Comparison of ENCODE assay signal across 8 cellular contexts in the genomic region with DNA sequence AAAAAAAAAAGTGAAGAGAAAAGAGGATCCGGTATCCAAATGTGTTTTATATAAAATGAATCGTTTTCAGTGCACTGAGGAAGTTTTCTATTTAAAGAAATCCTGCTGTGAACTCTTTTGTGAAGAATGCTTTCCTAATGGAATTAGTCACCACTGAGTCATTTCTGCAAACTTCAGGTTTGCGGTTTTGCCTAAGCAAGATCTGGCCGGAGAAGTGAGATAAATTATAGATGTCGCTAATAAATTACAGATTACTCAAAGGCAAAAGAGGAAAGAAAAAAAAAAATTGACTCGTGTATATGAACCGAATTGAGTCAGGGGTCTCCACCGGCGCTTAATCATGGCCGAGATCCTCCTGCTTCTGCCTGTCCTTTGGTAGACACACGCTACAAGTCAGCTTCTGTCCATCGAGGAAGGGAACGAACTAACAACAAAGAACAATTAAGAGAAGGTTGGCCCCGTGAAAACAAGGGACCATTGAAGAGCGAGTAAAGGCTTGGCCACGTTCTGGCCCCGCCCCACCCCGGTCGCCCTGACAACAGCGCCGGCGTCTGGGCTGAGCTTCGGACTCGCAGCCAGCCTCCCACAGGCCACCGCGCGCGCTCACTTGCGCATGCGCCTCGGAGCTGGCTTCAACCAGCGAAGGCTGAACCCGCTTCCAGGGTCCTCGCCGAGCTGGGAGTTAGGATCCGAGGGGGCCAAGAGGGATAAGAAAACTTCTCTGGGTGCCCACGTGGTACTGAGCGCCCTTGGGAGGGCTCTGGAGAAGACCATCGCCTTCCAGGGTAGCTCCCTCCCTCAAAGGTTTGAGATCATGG. TPM values are rescaled to one million over a fixed set of nuclear protein-coding genes. Genes with fewer than 3 reads are reported as not detected.
DNase-seq lines count a peak whose midpoint lies in the region; ATAC-seq and TF ChIP-seq lines count a peak whose summit lies in the region.

No MANE protein-coding gene starts in this region.

- no peak overlapping the region for H2BK120ac ChIP-seq in neuronal stem cell (ENCODE audit: low read depth, low read length)

- peak overlapping the region; percentile 90 for H3K27ac Mint-ChIP-seq in activated naive CD4-positive, alpha-beta T cell treated with anti-CD3 and anti-CD28 coated beads, Interleukin-2, amount 10 ng/mL, durations not matched to agents 7 days and 5 days

- peaks cover 2% of the 10 kb centered on the region for H3K36me3 Mint-ChIP-seq in activated naive CD4-positive, alpha-beta T cell treated with anti-CD3 and anti-CD28 coated beads, Interleukin-2, amount 10 ng/mL, durations not matched to agents 7 days and 5 days

- H3K9ac ChIP-seq in neuronal stem cell (ENCODE audit: low read depth, low read length, poor library complexity): peak overlapping the region; percentile 94
- peak overlapping the region; percentile 77 to 97 (median 91) for H3K9ac ChIP-seq in subcutaneous abdominal adipose tissue (ENCODE audit: low read length in 5 of 5)

- H3K27ac ChIP-seq in HEK293 (ENCODE audit: extremely low read depth, low read depth, low read length): peak overlapping the region; percentile 46
- H3K27ac ChIP-seq in SJSA1: peak overlapping the region; percentile 95
- H3K27ac ChIP-seq in gastroesophageal sphincter: peak overlapping the region; percentile 75 to 90 (median 86)
- peak overlapping the region; percentile 85 for H3K27ac ChIP-seq in neuronal stem cell (replicated peaks; ENCODE audit: low read length)
- H3K27ac ChIP-seq in subcutaneous abdominal adipose tissue (ENCODE audit: low read depth, low read length): peak overlapping the region; percentile 85

- H3K4ac ChIP-seq in neuronal stem cell (ENCODE audit: low read length): no peak overlapping the region

- no peaks in the 10 kb centered on the region for H3K9me3 Mint-ChIP-seq in activated naive CD4-positive, alpha-beta T cell treated with anti-CD3 and anti-CD28 coated beads, Interleukin-2, amount 10 ng/mL, durations not matched to agents 7 days and 5 days

- no peak overlapping the region for H2BK5ac ChIP-seq in neuronal stem cell (ENCODE audit: low read length)

- no peaks in the 10 kb centered on the region for H3K9me3 ChIP-seq in HEK293 (ENCODE audit: control insufficient read depth, insufficient read depth, low read depth, low read length)
- H3K9me3 ChIP-seq in SJSA1 (replicated peaks): no peaks in the 10 kb centered on the region
- no peaks in the 10 kb centered on the region for H3K9me3 ChIP-seq in gastroesophageal sphincter
- no peaks in the 10 kb centered on the region for H3K9me3 ChIP-seq in neuronal stem cell (replicated peaks in 1 of 2; ENCODE audit: control insufficient read depth in 2 of 2, insufficient read depth in 1 of 2, low read depth in 1 of 2, low read length in 2 of 2)
- H3K9me3 ChIP-seq in subcutaneous abdominal adipose tissue (ENCODE audit: control insufficient read depth in 5 of 5, low read length in 5 of 5): no peaks in the 10 kb centered on the region

- H3K4me3 Mint-ChIP-seq in activated naive CD4-positive, alpha-beta T cell treated with anti-CD3 and anti-CD28 coated beads, Interleukin-2, amount 10 ng/mL, durations not matched to agents 7 days and 5 days: peak overlapping the region; percentile 79

- TF ChIP-seq POLR2A in gastroesophageal sphincter (IDR thresholded peaks at IDR 0.05): peak; percentile 37 to 49

- H3K79me1 ChIP-seq in neuronal stem cell (ENCODE audit: low read depth, low read length): no peaks in the 10 kb centered on the region

- H3K27me3 ChIP-seq in SJSA1 (replicated peaks) (no peaks in the 10 kb centered on the region), gastroesophageal sphincter (no peaks in the 10 kb centered on the region), neuronal stem cell (ENCODE audit: control insufficient read depth in 3 of 3, insufficient read depth in 3 of 3, low read depth in 1 of 3, low read length in 3 of 3) (no peaks in the 10 kb centered on the region), subcutaneous abdominal adipose tissue (ENCODE audit: control insufficient read depth in 5 of 5, insufficient read depth in 4 of 5, low read length in 5 of 5) (no peaks in the 10 kb centered on the region)

- no peak overlapping the region for H2BK12ac ChIP-seq in neuronal stem cell (ENCODE audit: low read length)

- no peak overlapping the region for H2AK5ac ChIP-seq in neuronal stem cell (ENCODE audit: low read depth, low read length)

- H2BK15ac ChIP-seq in neuronal stem cell (ENCODE audit: low read length): no peak overlapping the region

- H3K27me3 Mint-ChIP-seq in activated naive CD4-positive, alpha-beta T cell treated with anti-CD3 and anti-CD28 coated beads, Interleukin-2, amount 10 ng/mL, durations not matched to agents 7 days and 5 days: no peaks in the 10 kb centered on the region

- ATAC-seq in gastroesophageal sphincter: peak; percentile 100

- no peak overlapping the region for H4K8ac ChIP-seq in neuronal stem cell (ENCODE audit: low read depth, low read length)

- no peak overlapping the region for H3K23ac ChIP-seq in neuronal stem cell (ENCODE audit: low read depth, low read length, poor library complexity)

- CTCF ChIA-PET in HEK293 (lab: Yijun Ruan, JAX): interaction anchor here (0.6 to 2.1 kb wide), 2 partner anchors 10 to 105 kb away, joined by 3 to 11 read pairs; no protein-coding TSS in a partner anchor
- CTCF ChIA-PET in activated naive CD4-positive, alpha-beta T cell treated with anti-CD3 and anti-CD28 coated beads, Interleukin-2, amount 10 ng/mL, durations not matched to agents 7 days and 5 days (lab: Charles Lee): interaction anchor here (0.8 to 1.4 kb wide), 4 partner anchors 10 to 142 kb away, joined by 3 to 4 read pairs (median 4); no protein-coding TSS in a partner anchor

- DNase-seq in GDM1 (lab: John Stamatoyannopoulos, UW) (peak; percentile 95), MV-4-11 (lab: John Stamatoyannopoulos, UW) (peak; percentile 97), SJSA1 (ENCODE audit: low read depth in 1 of 2, low spot score in 2 of 2) (peak; percentile 96 to 97), neuronal stem cell (ENCODE audit: low spot score) (peak; percentile 93)
- DNase-seq in activated naive CD4-positive, alpha-beta T cell treated with anti-CD3 and anti-CD28 coated beads, Interleukin-2, amount 10 ng/mL, durations not matched to agents 7 days and 5 days: peak; percentile 97

- TF ChIP-seq EP300 in gastroesophageal sphincter (IDR thresholded peaks at IDR 0.05): no peak

- WGBS in gastroesophageal sphincter (ENCODE audit: low coverage in 1 of 2), 2 donors: 0% methylated on average over 11 to 22 of the region's 39 CpGs
- WGBS in neuronal stem cell (ENCODE audit: extremely low coverage in 2 of 2, insufficient read length in 2 of 2, insufficient replicate concordance in 1 of 2), 2 donors: no CpG with 5 or more reads among the region's 39 CpGs

- H2AFZ ChIP-seq in neuronal stem cell (ENCODE audit: low read length): peak overlapping the region; percentile 87

- H3K4me2 ChIP-seq in neuronal stem cell (ENCODE audit: insufficient read depth, low read length, poor library complexity, severe bottlenecking): peak overlapping the region; percentile 79

- POLR2A ChIA-PET in HEK293 (lab: Yijun Ruan, JAX): interaction anchor here (0.6 to 2.8 kb wide), 16 partner anchors 10 to 405 kb away, joined by 3 to 31 read pairs (median 4); a partner anchor contains a TSS

- H3K4me1 ChIP-seq in HEK293 (ENCODE audit: control insufficient read depth, insufficient read depth, low read length) (0 out of 2 replicates have a peak, but pooled peaks cover 4% of the 10 kb centered on the region), SJSA1 (replicated peaks) (peaks cover 21% of the 10 kb centered on the region), gastroesophageal sphincter (peaks cover 0 to 28% (median 14%) of the 10 kb centered on the region in 3 donors), neuronal stem cell (ENCODE audit: control insufficient read depth in 2 of 2, insufficient read depth in 1 of 2, low read depth in 1 of 2, low read length in 2 of 2) (peaks cover 3 to 5% of the 10 kb centered on the region in 2 donors), subcutaneous abdominal adipose tissue (ENCODE audit: control insufficient read depth in 5 of 5, insufficient read depth in 5 of 5, low read length in 5 of 5) (peaks cover 0 to 32% (median 19%) of the 10 kb centered on the region in 5 donors)

- peaks cover 0 to 11% of the 10 kb centered on the region in 2 experiments; a peak in 2 of 3 replicates for H3K36me3 ChIP-seq in HEK293 (ENCODE audit: control insufficient read depth in 2 of 2, insufficient read depth in 1 of 2, low read length in 2 of 2)
- H3K36me3 ChIP-seq in SJSA1: no peaks in the 10 kb centered on the region
- H3K36me3 ChIP-seq in gastroesophageal sphincter: peaks cover 0 to 15% of the 10 kb centered on the region in 2 donors
- peaks cover 0 to 21% of the 10 kb centered on the region in 2 donors for H3K36me3 ChIP-seq in neuronal stem cell (replicated peaks in 1 of 2; ENCODE audit: control insufficient read depth in 2 of 2, insufficient read depth in 2 of 2, low read length in 2 of 2)
- no peaks in the 10 kb centered on the region for H3K36me3 ChIP-seq in subcutaneous abdominal adipose tissue (ENCODE audit: control insufficient read depth in 5 of 5, insufficient read depth in 5 of 5, low read length in 5 of 5)

- H4K91ac ChIP-seq in neuronal stem cell (ENCODE audit: low read depth, low read length, poor library complexity): no peak overlapping the region

- H3K4me1 Mint-ChIP-seq in activated naive CD4-positive, alpha-beta T cell treated with anti-CD3 and anti-CD28 coated beads, Interleukin-2, amount 10 ng/mL, durations not matched to agents 7 days and 5 days: peaks cover 19% of the 10 kb centered on the region

- no peak overlapping the region for H3K18ac ChIP-seq in neuronal stem cell (ENCODE audit: low read length)

- no peak overlapping the region for H3K14ac ChIP-seq in neuronal stem cell (ENCODE audit: low read length)

- TF ChIP-seq CTCF in HEK293 (tag by site-specific recombination; IDR thresholded peaks at IDR 0.05) (no peak), gastroesophageal sphincter (IDR thresholded peaks at IDR 0.05) (no peak)

- H3K4me3 ChIP-seq in HEK293 (ENCODE audit: low read depth, low read length) (peak overlapping the region; percentile 73), SJSA1 (peak overlapping the region; percentile 43), gastroesophageal sphincter (peak overlapping the region; percentile 30 to 53), neuronal stem cell (ENCODE audit: low read length in 2 of 2) (peak overlapping the region; percentile 74 to 84), subcutaneous abdominal adipose tissue (ENCODE audit: low read depth in 1 of 5, low read length in 5 of 5) (peak overlapping the region; percentile 66 to 86 (median 78))

TF ChIP-seq in HEK293, 187 proteins besides CTCF, POLR2A, EP300 and RAD21 (continues in another document):
- TF ChIP-seq ZBTB1 (tag by site-specific recombination; IDR thresholded peaks at IDR 0.05): peak; percentile 87
- TF ChIP-seq ZNF501 (tag by site-specific recombination; IDR thresholded peaks at IDR 0.05): 0 out of 2 replicates have a peak, but pooled peaks have one; percentile 52

RNA-seq across cellular contexts. Expression of a gene that starts 33.0 kb away (rescaled TPM):
- 34.4 and 45.4 TPM in 2 replicates for total RNA-seq in SJSA1 (2014; rRNA removed; shearing (Covaris generic))
- total RNA-seq in gastroesophageal sphincter: 10 to 100 TPM; 31.2 to 51.8 (median 42.2) TPM
- 16.3 TPM for polyA plus RNA-seq in neuronal stem cell (2013, experiment 1 of 2)
- 17.0 TPM for polyA plus RNA-seq in neuronal stem cell (2013, experiment 2 of 2)

RNA-seq across cellular contexts. Expression of a gene that starts 42.9 kb away (rescaled TPM):
- total RNA-seq in SJSA1 (2014; rRNA removed; shearing (Covaris generic)): 167 and 195 TPM in 2 replicates
- 100 to 1,000 TPM; 123 to 142 (median 128) TPM for total RNA-seq in gastroesophageal sphincter
- polyA plus RNA-seq in neuronal stem cell (2013, experiment 1 of 2): 240 TPM
- polyA plus RNA-seq in neuronal stem cell (2013, experiment 2 of 2): 222 TPM

Comparison
In these comparisons a context has a peak if more than half of its experiments do, and no peak if none do; other contexts are left out.
1. Peak in every context shown above with its lines: DNase-seq, ATAC-seq, H3K4me3 ChIP-seq and H3K27ac ChIP-seq.